Comparison of ENCODE assay signal across 10 cellular contexts in genomic region chr3:14915636-14916222, GRCh38. TPM values are rescaled to one million over a fixed set of nuclear protein-coding genes. Genes with fewer than 3 reads are reported as not detected.
DNase-seq lines count a peak whose midpoint lies in the region; ATAC-seq, FAIRE-seq and TF ChIP-seq lines count a peak whose summit lies in the region.
"Had no signal": no experiment of that assay in that cellular context is flagged by ENCODE, and none has a peak within 500 bp of the region (broad histone marks: within the 10 kb centered on the region; RNA-seq: fewer than 3 reads in every experiment).

No MANE protein-coding gene starts in this region.

- ATAC-seq in HG03025 (IDR thresholded peaks at IDR 0.05; ENCODE audit: low FRiP score, unreplicated experiment) (no peak), HG03097 (IDR thresholded peaks at IDR 0.05; ENCODE audit: low FRiP score, unreplicated experiment) (no peak)

- POLR2A ChIA-PET in activated CD4-positive, alpha-beta memory T cell treated with anti-CD3 and anti-CD28 coated beads, Interleukin-2, amount 10 ng/mL, durations not matched to agents 7 days and 5 days (lab: Charles Lee): no interaction called here

- in situ Hi-C loops in GM23248 (cut with MboI): loop anchor here (25.0 kb wide), 1 partner anchor 403 kb away; no protein-coding TSS in a partner anchor

- FAIRE-seq in kidney (lab: Jason Lieb, UNC): no peak
- FAIRE-seq: islet of Langerhans had no signal

- intact Hi-C loops in kidney (cut with DNase I): loop anchor here (10.0 kb wide), 1 partner anchor 121 kb away; no protein-coding TSS in a partner anchor

- peak; percentile 14; the same call in 1 of the 2 replicates for TF ChIP-seq CTCF in AG10803 (conservative IDR thresholded peaks at IDR 0.05; ENCODE audit: low read length)
- peak; percentile 5 for TF ChIP-seq CTCF in kidney (IDR thresholded peaks at IDR 0.05; ENCODE audit: borderline replicate concordance, extremely low read depth, insufficient read depth)

- no peak overlapping the region for H3K27ac ChIP-seq in GM23248
- no peak overlapping the region for H3K27ac ChIP-seq in kidney (ENCODE audit: low read depth in 2 of 2, low read length in 2 of 2)

- no peak overlapping the region for H3K4me2 ChIP-seq in GM23248 (ENCODE audit: unreplicated experiment)

- no peaks in the 10 kb centered on the region for H3K4me1 Mint-ChIP-seq in activated CD4-positive, alpha-beta memory T cell treated with anti-CD3 and anti-CD28 coated beads, Interleukin-2, amount 10 ng/mL, durations not matched to agents 7 days and 5 days

- no peak overlapping the region for H2AFZ ChIP-seq in GM23248

- no peaks in the 10 kb centered on the region for H3K9me3 Mint-ChIP-seq in activated CD4-positive, alpha-beta memory T cell treated with anti-CD3 and anti-CD28 coated beads, Interleukin-2, amount 10 ng/mL, durations not matched to agents 7 days and 5 days

- no peaks in the 10 kb centered on the region for H3F3A ChIP-seq in GM23248 (ENCODE audit: insufficient read depth)

- peaks cover 12% of the 10 kb centered on the region; the same call in 1 of the 2 replicates for H3K27me3 ChIP-seq in GM23248 (replicated peaks; ENCODE audit: insufficient read depth)

- H3K36me3 Mint-ChIP-seq in activated CD4-positive, alpha-beta memory T cell treated with anti-CD3 and anti-CD28 coated beads, Interleukin-2, amount 10 ng/mL, durations not matched to agents 7 days and 5 days (ENCODE audit: low read depth): no peaks in the 10 kb centered on the region

- no peaks in the 10 kb centered on the region for H3K4me1 ChIP-seq in GM23248 (ENCODE audit: insufficient read depth)
- H3K4me1 ChIP-seq in kidney (ENCODE audit: control insufficient read depth in 1 of 2, insufficient read depth in 1 of 2, low read depth in 1 of 2, low read length in 2 of 2): peaks cover 0 to under 1% of the 10 kb centered on the region in 2 donors

- CTCF ChIA-PET in activated CD4-positive, alpha-beta memory T cell treated with anti-CD3 and anti-CD28 coated beads, Interleukin-2, amount 10 ng/mL, durations not matched to agents 7 days and 5 days (lab: Charles Lee): interaction anchor here (1.0 to 1.4 kb wide), 3 partner anchors 122 to 134 kb away, joined by 3 read pairs; no protein-coding TSS in a partner anchor

- peaks cover 9% of the 10 kb centered on the region for H3K27me3 Mint-ChIP-seq in activated CD4-positive, alpha-beta memory T cell treated with anti-CD3 and anti-CD28 coated beads, Interleukin-2, amount 10 ng/mL, durations not matched to agents 7 days and 5 days

- H3K27ac Mint-ChIP-seq in activated CD4-positive, alpha-beta memory T cell treated with anti-CD3 and anti-CD28 coated beads, Interleukin-2, amount 10 ng/mL, durations not matched to agents 7 days and 5 days: no peak overlapping the region

- no peak overlapping the region for H3K4me3 Mint-ChIP-seq in activated CD4-positive, alpha-beta memory T cell treated with anti-CD3 and anti-CD28 coated beads, Interleukin-2, amount 10 ng/mL, durations not matched to agents 7 days and 5 days

- no peaks in the 10 kb centered on the region for H3K79me2 ChIP-seq in GM23248 (ENCODE audit: insufficient read depth)

- H3K36me3 ChIP-seq in GM23248 (ENCODE audit: low read depth) (no peaks in the 10 kb centered on the region), kidney (ENCODE audit: control insufficient read depth in 1 of 2, insufficient read depth in 2 of 2, low read length in 2 of 2) (peaks cover 2 to 6% of the 10 kb centered on the region in 2 donors)

- WGBS in GM23248 (ENCODE audit: low coverage in 1 of 2, low lambda C conversion rate in 2 of 2, missing lambda C conversion rate in 2 of 2), 2 experiments: 47 to 62% methylated on average over 3 of the region's 3 CpGs

- no peak for DNase-seq in AG10803 (ENCODE audit: low read depth)
- peak; percentile 11 for DNase-seq in GM23248
- DNase-seq in activated CD4-positive, alpha-beta memory T cell treated with anti-CD3 and anti-CD28 coated beads, Interleukin-2, amount 10 ng/mL, durations not matched to agents 7 days and 5 days: peak; percentile 53
- DNase-seq in kidney: no peak
- DNase-seq in NCI-H146 treated with DMSO at 0.1 percent for 48 hours (lab: John Stamatoyannopoulos, UW; ENCODE audit: unreplicated experiment): no peak
- DNase-seq in DMS53 treated with DMSO at 0.1 percent for 48 hours (lab: John Stamatoyannopoulos, UW; ENCODE audit: unreplicated experiment): no peak
- DNase-seq: stimulated activated CD8-positive, alpha-beta memory T cell treated with anti-CD3 and anti-CD28 coated beads, Interleukin-4, amount 100 ng/mL, for 48 hours had no signal

- no peaks in the 10 kb centered on the region for H3K9me2 ChIP-seq in GM23248 (ENCODE audit: insufficient read depth)

- H3K9ac ChIP-seq in GM23248 (no peak overlapping the region), kidney (ENCODE audit: low read length in 2 of 2) (no peak overlapping the region)

- H3K4me3 ChIP-seq in AG10803 (ENCODE audit: low read length) (no peak overlapping the region), GM23248 (no peak overlapping the region), kidney (ENCODE audit: low read length in 2 of 2) (no peak overlapping the region)

- no peaks in the 10 kb centered on the region for H4K20me1 ChIP-seq in GM23248 (ENCODE audit: insufficient read depth)

- H3K9me3 ChIP-seq in GM23248 (ENCODE audit: low read depth): no peaks in the 10 kb centered on the region
- H3K9me3 ChIP-seq in kidney (ENCODE audit: control insufficient read depth in 1 of 2, low read length in 2 of 2): no peaks in the 10 kb centered on the region

RNA-seq across cellular contexts. Expression of gene NR2C2, which starts 31.7 kb away (rescaled TPM):
- 22.5 and 27.5 TPM in 2 replicates for total RNA-seq in GM23248 (2014; rRNA removed; shearing (Covaris generic))
- 7.1 and 9.6 TPM in 2 replicates for polyA plus RNA-seq in GM23248 (2016; fragmentation: Nextera tagmentation; extraction: Ambion mirVana)
- total RNA-seq in activated CD4-positive, alpha-beta memory T cell treated with anti-CD3 and anti-CD28 coated beads, Interleukin-2, amount 10 ng/mL, durations not matched to agents 7 days and 5 days: 10 to 100 TPM; 63.9 to 65.8 TPM
- total RNA-seq in kidney: 43.6 TPM
- 3.5 TPM for polyA plus RNA-seq in kidney (ENCODE audit: insufficient read depth, low read depth, low replicate concordance)

Comparison
In these comparisons a context has a peak if more than half of its experiments do, and no peak if none do; other contexts are left out.
1. DNase-seq: peak in GM23248 (single experiment) and activated CD4-positive, alpha-beta memory T cell treated with anti-CD3 and anti-CD28 coated beads, Interleukin-2, amount 10 ng/mL, durations not matched to agents 7 days and 5 days (single experiment); none in AG10803 (single experiment), kidney (single experiment), NCI-H146 treated with DMSO at 0.1 percent for 48 hours (single experiment) and DMS53 treated with DMSO at 0.1 percent for 48 hours (single experiment).